16 cellular contexts compared by ENCODE assay signal in genomic region chrX:41300758-41301437, GRCh38. TPM values are rescaled to one million over a fixed set of nuclear protein-coding genes. Genes with fewer than 3 reads are reported as not detected.
DNase-seq lines count a peak whose midpoint lies in the region; ATAC-seq and TF ChIP-seq lines count a peak whose summit lies in the region.
"Had no signal": no experiment of that assay in that cellular context is flagged by ENCODE, and none has a peak within 500 bp of the region (broad histone marks: within the 10 kb centered on the region; RNA-seq: fewer than 3 reads in every experiment).

No MANE protein-coding gene starts in this region.

- no peak overlapping the region for H2AFZ ChIP-seq in fibroblast of lung (ENCODE audit: low read length)
- no peak overlapping the region for H2AFZ ChIP-seq in smooth muscle cell (ENCODE audit: low read depth)

- no peak overlapping the region for H3K9ac ChIP-seq in SK-N-MC (ENCODE audit: insufficient read length)
- no peak overlapping the region for H3K9ac ChIP-seq in fibroblast of lung (ENCODE audit: insufficient read depth, low read length)
- H3K9ac ChIP-seq in smooth muscle cell (ENCODE audit: low read depth): no peak overlapping the region

- H3K9me3 ChIP-seq in breast epithelium: no peaks in the 10 kb centered on the region
- no peaks in the 10 kb centered on the region for H3K9me3 ChIP-seq in SK-N-MC (ENCODE audit: low read depth, low read length)
- no peaks in the 10 kb centered on the region for H3K9me3 ChIP-seq in fibroblast of lung (ENCODE audit: control insufficient read depth, insufficient read depth, low read depth, low read length)
- H3K9me3 ChIP-seq in smooth muscle cell (replicated peaks; ENCODE audit: low read depth): no peaks in the 10 kb centered on the region
- H3K9me3 ChIP-seq: mucosa of descending colon, pancreas, suprapubic skin had no signal

- 79% methylated on average over 5 of the region's 5 CpGs for WGBS in smooth muscle cell (ENCODE audit: low lambda C conversion rate)

- H3K9me3 Mint-ChIP-seq in MCF 10A (ENCODE audit: unreplicated experiment): no peaks in the 10 kb centered on the region

- peaks cover 13% of the 10 kb centered on the region for H3K4me1 Mint-ChIP-seq in MCF 10A (ENCODE audit: insufficient read depth, unreplicated experiment)

- DNase-seq in MCF 10A (ENCODE audit: unreplicated experiment) (peak; percentile 29), breast epithelium (ENCODE audit: low spot score in 2 of 2) (no peak), SK-N-MC (ENCODE audit: low read depth, low spot score) (peak; percentile 63), fibroblast of lung (ENCODE audit: low read depth in 2 of 2) (peak; percentile 50 to 56), smooth muscle cell (lab: John Stamatoyannopoulos, UW; ENCODE audit: unreplicated experiment) (no peak), NCI-H1694 (lab: John Stamatoyannopoulos, UW) (no peak)
- no peak for DNase-seq in activated effector memory CD4-positive, alpha-beta T cell treated with Interleukin-2 at 50 U/mL for 16 hours
- DNase-seq: activated CD4-positive, CD25-positive, alpha-beta regulatory T cell treated with anti-CD3 and anti-CD28 coated beads, Interleukin-2, amount 50 U/mL, for 72 hours; cortex of kidney; mucosa of descending colon; NCI-H1105 treated with DMSO at 0.1 percent for 48 hours; pancreas; stimulated activated CD4-positive, alpha-beta T cell treated with anti-CD3 and anti-CD28 coated beads, Interleukin-15, amount 100 ng/mL, for 24 hours; T-helper 1 cell had no signal

- H3K27ac ChIP-seq in breast epithelium (peak overlapping the region in 1 of 2 donors; percentile 54), SK-N-MC (peak overlapping the region; percentile 62; the same call in 1 of the 2 replicates), fibroblast of lung (ENCODE audit: insufficient read depth, low read length) (peak overlapping the region; percentile 61), smooth muscle cell (ENCODE audit: low read depth) (peak overlapping the region; percentile 7)
- H3K27ac ChIP-seq: pancreas, suprapubic skin had no signal

- H3F3A ChIP-seq in smooth muscle cell (ENCODE audit: low read depth): no peaks in the 10 kb centered on the region

- CTCF ChIA-PET in MCF 10A (lab: Yijun Ruan, JAX): interaction anchor here (0.6 kb wide), 1 partner anchor 458 kb away, joined by 3 read pairs; no protein-coding TSS in a partner anchor

- H3K4me3 ChIP-seq in breast epithelium: no peak overlapping the region
- no peak overlapping the region; the same call in 1 of the 2 replicates for H3K4me3 ChIP-seq in SK-N-MC
- no peak overlapping the region for H3K4me3 ChIP-seq in fibroblast of lung (replicated peaks in 1 of 4; ENCODE audit: control extremely low read depth in 1 of 4, insufficient read depth in 1 of 4, low read depth in 3 of 4, low read length in 4 of 4)
- no peak overlapping the region for H3K4me3 ChIP-seq in smooth muscle cell
- H3K4me3 ChIP-seq: mucosa of descending colon, pancreas, suprapubic skin had no signal

- H3K36me3 ChIP-seq in breast epithelium: no peaks in the 10 kb centered on the region
- no peaks in the 10 kb centered on the region for H3K36me3 ChIP-seq in SK-N-MC (ENCODE audit: insufficient read depth, low read length)
- H3K36me3 ChIP-seq in fibroblast of lung (ENCODE audit: control insufficient read depth, insufficient read depth, low read length): no peaks in the 10 kb centered on the region
- no peaks in the 10 kb centered on the region for H3K36me3 ChIP-seq in smooth muscle cell (ENCODE audit: low read depth)
- H3K36me3 ChIP-seq: pancreas, suprapubic skin had no signal

- intact Hi-C loops in MCF 10A (cut with micrococcal nuclease) (no loop called here), breast epithelium (cut with DNase I; ENCODE audit: low total_unique reads) (no loop called here)

- BruUV-seq in MCF 10A (replicated peaks; lab: Mats Ljungman, UMichigan): no TSS peak

- ATAC-seq in HG02623 (IDR thresholded peaks at IDR 0.05; ENCODE audit: unreplicated experiment): no peak

- H4K20me1 ChIP-seq in fibroblast of lung (ENCODE audit: control insufficient read depth, extremely low read depth, insufficient read depth, low read length) (no peaks in the 10 kb centered on the region), smooth muscle cell (ENCODE audit: low read depth) (no peaks in the 10 kb centered on the region)

- POLR2A ChIA-PET in MCF 10A (lab: Yijun Ruan, JAX): interaction anchor here (1.2 kb wide), 1 partner anchor 33 kb away, joined by 3 read pairs; the partner anchor contains the start of gene DDX3X

- H3K4me3 Mint-ChIP-seq in MCF 10A (ENCODE audit: unreplicated experiment): no peak overlapping the region

- H3K36me3 Mint-ChIP-seq in MCF 10A (ENCODE audit: insufficient read depth, unreplicated experiment): no peaks in the 10 kb centered on the region

- H3K27me3 ChIP-seq in breast epithelium: no peaks in the 10 kb centered on the region
- no peaks in the 10 kb centered on the region for H3K27me3 ChIP-seq in fibroblast of lung (ENCODE audit: control insufficient read depth, insufficient read depth, low read length)
- H3K27me3 ChIP-seq in smooth muscle cell (ENCODE audit: low read depth): no peaks in the 10 kb centered on the region
- H3K27me3 ChIP-seq: pancreas, suprapubic skin had no signal

- H3K27me3 Mint-ChIP-seq in MCF 10A (ENCODE audit: insufficient read depth, unreplicated experiment): peaks cover 30% of the 10 kb centered on the region

- H3K27ac Mint-ChIP-seq in MCF 10A (ENCODE audit: low read depth, unreplicated experiment): no peak overlapping the region

- H3K4me1 ChIP-seq in breast epithelium (no peaks in the 10 kb centered on the region), fibroblast of lung (ENCODE audit: control insufficient read depth, extremely low read depth, insufficient read depth, low read length) (peaks cover 9% of the 10 kb centered on the region), smooth muscle cell (ENCODE audit: low read depth) (no peaks in the 10 kb centered on the region)
- H3K4me1 ChIP-seq: pancreas, suprapubic skin had no signal

- no peaks in the 10 kb centered on the region for H3K79me2 ChIP-seq in fibroblast of lung (ENCODE audit: control insufficient read depth, insufficient read depth, low read length)
- H3K79me2 ChIP-seq in smooth muscle cell (ENCODE audit: low read depth): no peaks in the 10 kb centered on the region

- H3K4me2 ChIP-seq in fibroblast of lung (ENCODE audit: extremely low read depth, insufficient read depth, low read length) (no peak overlapping the region), smooth muscle cell (no peak overlapping the region)

- TF ChIP-seq POLR2A in breast epithelium (IDR thresholded peaks at IDR 0.05): no peak

- TF ChIP-seq CTCF in MCF 10A (IDR thresholded peaks at IDR 0.05; ENCODE audit: unreplicated experiment): no peak
- no peak for TF ChIP-seq CTCF in breast epithelium (IDR thresholded peaks at IDR 0.05)
- no peak for TF ChIP-seq CTCF in fibroblast of lung (conservative IDR thresholded peaks at IDR 0.05 in 1 of 2, IDR thresholded peaks at IDR 0.05 in 1 of 2; ENCODE audit: low read depth in 1 of 2, low read length in 2 of 2)
- TF ChIP-seq CTCF in smooth muscle cell (IDR thresholded peaks at IDR 0.05; ENCODE audit: borderline replicate concordance, insufficient read depth, poor library complexity, severe bottlenecking): no peak

RNA-seq across cellular contexts. Expression of gene DDX3X, which starts 33.1 kb away (rescaled TPM):
- total RNA-seq in MCF 10A (2022) (290 and 297 TPM in 2 replicates), breast epithelium (100 to 1,000 TPM; 239 to 375 (median 248) TPM), fibroblast of lung (177 and 216 TPM in 2 replicates), smooth muscle cell (241 and 245 TPM in 2 replicates)
- polyA plus RNA-seq in fibroblast of lung (97.6 and 125 TPM in 2 replicates), smooth muscle cell (104 and 124 TPM in 2 replicates)
- 129 and 149 TPM in 2 replicates for polyA plus RNA-seq in fibroblast of lung (2012)
- polyA minus RNA-seq in fibroblast of lung (ENCODE audit: low replicate concordance): 25.7 and 42.6 TPM in 2 replicates

Comparison
In these comparisons a context has a peak if more than half of its experiments do, and no peak if none do; other contexts are left out.
1. DNase-seq: peak in MCF 10A (single experiment), SK-N-MC (single experiment) and fibroblast of lung (2 of 2); none in breast epithelium (0 of 2), smooth muscle cell (single experiment), NCI-H1694 (single experiment) and activated effector memory CD4-positive, alpha-beta T cell treated with Interleukin-2 at 50 U/mL for 16 hours (single experiment).